Comparison of ENCODE assay signal across 30 cellular contexts in the genomic region with DNA sequence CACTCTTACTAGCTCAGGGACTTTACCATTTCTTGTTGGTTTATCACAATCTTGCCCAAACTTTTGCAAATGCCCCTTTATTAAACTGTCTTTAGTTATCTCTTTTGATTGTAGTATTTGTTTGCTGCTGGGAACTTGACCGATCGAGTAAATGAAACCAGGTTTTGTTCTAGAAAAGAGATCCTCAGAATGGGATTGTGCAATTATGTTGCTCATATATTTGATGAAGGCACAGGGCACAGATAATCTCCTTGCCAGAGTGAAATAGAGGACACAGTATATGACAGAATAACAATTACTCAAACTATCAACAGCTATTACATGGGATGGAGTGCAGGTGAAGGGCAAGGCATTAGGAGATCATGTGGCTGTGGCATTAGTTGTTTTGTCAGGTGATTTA.
"Had no signal": no experiment of that assay in that cellular context is flagged by ENCODE, and none has a peak within 500 bp of the region (broad histone marks: within the 10 kb centered on the region; RNA-seq: fewer than 3 reads in every experiment).

No MANE protein-coding gene starts in this region.

- H3K4me1 ChIP-seq: colonic mucosa, foreskin keratinocyte, heart left ventricle, parathyroid adenoma, right atrium auricular region, spleen, suprapubic skin, tibial artery had no signal

- H3K36me3 Mint-ChIP-seq: immature natural killer cell had no signal

- DNase-seq: activated CD4-positive, alpha-beta T cell treated with anti-CD3 and anti-CD28 coated beads for 48 hours; activated CD4-positive, alpha-beta T cell treated with anti-CD3 and anti-CD28 coated beads, Interleukin-2, amount 50 U/mL, for 48 hours; activated CD8-positive, alpha-beta memory T cell treated with anti-CD3 and anti-CD28 coated beads for 24 hours; activated gamma-delta T cell treated with Interleukin-2 at 50 U/mL for 16 hours; activated naive CD4-positive, alpha-beta T cell treated with anti-CD3 and anti-CD28 coated beads, Interleukin-2, amount 50 U/mL, for 16 hours; activated T-cell treated with anti-CD3 and anti-CD28 coated beads, Interleukin-2, amount 50 U/mL, for 24 hours; cerebellar nuclear complex; colonic mucosa; effector CD8-positive, alpha-beta T cell; erythroblast; heart left ventricle; hypothalamus; immature natural killer cell; mesenchymal stem cell; naive thymus-derived CD8-positive, alpha-beta T cell; nucleus accumbens; spleen; stimulated activated naive CD4-positive, alpha-beta T cell; T-helper 9 cell; tibial artery had no signal

- FAIRE-seq: endometrium, TTC549 had no signal

- H3K27ac Mint-ChIP-seq: activated T-cell treated with anti-CD3 and anti-CD28 coated beads, Interleukin-2, amount 50 U/mL, for 24 hours; immature natural killer cell; naive thymus-derived CD8-positive, alpha-beta T cell; T-helper 1 cell treated with Interleukin-12 subunit alpha and Interleukin-12 subunit beta and Interleukin-4 antibody, amounts not matched to agents 30 μg/mL and 1 μg/mL, for 36 hours had no signal

- H3K27me3 ChIP-seq: cardiac muscle cell, colonic mucosa, right atrium auricular region, suprapubic skin, tibial artery had no signal

- H3K9me3 ChIP-seq: colonic mucosa, heart left ventricle, right atrium auricular region, spleen, suprapubic skin, tibial artery had no signal

- H3K4me1 Mint-ChIP-seq: immature natural killer cell; naive thymus-derived CD8-positive, alpha-beta T cell; neural crest cell had no signal

- H3K36me3 ChIP-seq: cardiac muscle cell, colonic mucosa, heart left ventricle, right atrium auricular region, spleen, suprapubic skin, tibial artery had no signal

- H3K9ac ChIP-seq: parathyroid adenoma had no signal

- H3K9me3 Mint-ChIP-seq: activated T-cell treated with anti-CD3 and anti-CD28 coated beads, Interleukin-2, amount 50 U/mL, for 24 hours; neural crest cell; T-helper 1 cell treated with Interleukin-12 subunit alpha and Interleukin-12 subunit beta and Interleukin-4 antibody, amounts not matched to agents 30 μg/mL and 1 μg/mL, for 36 hours had no signal

- H3K27ac ChIP-seq: cardiac muscle cell, colonic mucosa, foreskin keratinocyte, heart left ventricle, parathyroid adenoma, right atrium auricular region, spleen, suprapubic skin, tibial artery, VCaP had no signal

- H3K4me3 Mint-ChIP-seq: activated T-cell treated with anti-CD3 and anti-CD28 coated beads, Interleukin-2, amount 50 U/mL, for 24 hours; immature natural killer cell; naive thymus-derived CD8-positive, alpha-beta T cell; neural crest cell; T-helper 1 cell treated with Interleukin-12 subunit alpha and Interleukin-12 subunit beta and Interleukin-4 antibody, amounts not matched to agents 30 μg/mL and 1 μg/mL, for 36 hours had no signal

- H3K4me3 ChIP-seq: cardiac muscle cell, colonic mucosa, heart left ventricle, right atrium auricular region, spleen, suprapubic skin, tibial artery had no signal
